In genomic region chr19:46786236-46787039, GRCh38 we compare ENCODE assay signal across 8 cellular contexts. TPM values are rescaled to one million over a fixed set of nuclear protein-coding genes. Genes with fewer than 3 reads are reported as not detected.
DNase-seq lines count a peak whose midpoint lies in the region; FAIRE-seq and TF ChIP-seq lines count a peak whose summit lies in the region.

No MANE protein-coding gene starts in this region.

- no peaks in the 10 kb centered on the region for H3K36me3 ChIP-seq in parathyroid adenoma (ENCODE audit: control insufficient read depth, insufficient read depth, low read length)
- H3K36me3 ChIP-seq in transverse colon, result peaks cover 0 to 14% (median 4%) of the 10 kb centered on the region in 4 donors

- peak overlapping the region; percentile 39 for H3K27ac Mint-ChIP-seq in glutamatergic neuron (ENCODE audit: unreplicated experiment)

- H3K79me2 ChIP-seq in parathyroid adenoma, result no peaks in the 10 kb centered on the region

- peaks cover 5% of the 10 kb centered on the region for H3K9me3 Mint-ChIP-seq in glutamatergic neuron (ENCODE audit: unreplicated experiment)

- H3K27ac ChIP-seq in parathyroid adenoma (peak overlapping the region; percentile 69), transverse colon (peak overlapping the region; percentile 93 to 96 (median 95))

- TF ChIP-seq EP300 in transverse colon (IDR thresholded peaks at IDR 0.05; ENCODE audit: low read depth), result peak; percentile 36

- WGBS in transverse colon (ENCODE audit: low coverage in 1 of 2), 2 donors, result 10% methylated on average over 20 of the region's 20 CpGs; no CpG with 5 or more reads in 1 of the 2 donors

- H3K4me2 ChIP-seq in parathyroid adenoma (ENCODE audit: low read length), result peak overlapping the region; percentile 63

- no peaks in the 10 kb centered on the region for H3K9me3 ChIP-seq in parathyroid adenoma (ENCODE audit: control insufficient read depth, low read length)
- H3K9me3 ChIP-seq in transverse colon, result no peaks in the 10 kb centered on the region

- TF ChIP-seq POLR2A in transverse colon (IDR thresholded peaks at IDR 0.05), result peak; percentile 72

- H2AFZ ChIP-seq in parathyroid adenoma, result peak overlapping the region; percentile 38

- H3K4me1 Mint-ChIP-seq in glutamatergic neuron (ENCODE audit: low read depth, unreplicated experiment), result peaks cover 4% of the 10 kb centered on the region

- no peak for FAIRE-seq in HTR-8/SVneo (lab: Jason Lieb, UNC)

- H3K4me3 ChIP-seq in GM12865 (ENCODE audit: low read depth, low read length), result peak overlapping the region; percentile 75
- H3K4me3 ChIP-seq in parathyroid adenoma (ENCODE audit: low read depth, low read length), result peak overlapping the region; percentile 41
- peak overlapping the region; percentile 36 to 87 (median 80) for H3K4me3 ChIP-seq in transverse colon

- peak overlapping the region; percentile 91 for H3K4me3 Mint-ChIP-seq in glutamatergic neuron (ENCODE audit: unreplicated experiment)

- in situ Hi-C loops in SK-MEL-5 (cut with HindIII; ENCODE audit: low pct_unique_long_range_greater_than_20kb, low sequenced_read_pairs) (no loop called here), transverse colon (cut with MboI; ENCODE audit: low pct_ligation_motif_present in 1 of 4, low pct_unique_long_range_greater_than_20kb in 1 of 4, low sequenced_read_pairs in 3 of 4) (no loop called here)

- no peaks in the 10 kb centered on the region for H3K27me3 ChIP-seq in parathyroid adenoma (ENCODE audit: control insufficient read depth, insufficient read depth, low read length)
- no peaks in the 10 kb centered on the region for H3K27me3 ChIP-seq in transverse colon

- peaks cover 3% of the 10 kb centered on the region for H3K27me3 Mint-ChIP-seq in glutamatergic neuron (ENCODE audit: unreplicated experiment)

- H3K36me3 Mint-ChIP-seq in glutamatergic neuron (ENCODE audit: unreplicated experiment), result no peaks in the 10 kb centered on the region

- DNase-seq in GM12865 (ENCODE audit: low read depth) (peak; percentile 83), HTR-8/SVneo (ENCODE audit: insufficient read length, low spot score) (peak; percentile 76), SK-MEL-5 (ENCODE audit: low read depth, low spot score) (peak; percentile 43), glutamatergic neuron (peak; percentile 37), transverse colon (peak; percentile 79), NCI-H146 treated with DMSO at 0.1 percent for 48 hours (lab: John Stamatoyannopoulos, UW; ENCODE audit: unreplicated experiment) (no peak)
- peak; percentile 80 for DNase-seq in activated gamma-delta T cell treated with anti-CD3 and anti-CD28 coated beads, Interleukin-2, amount 50 U/mL, for 16 hours (ENCODE audit: low read depth)

- no peak overlapping the region for H3K9ac ChIP-seq in parathyroid adenoma

- TF ChIP-seq CTCF in GM12865 (IDR thresholded peaks at IDR 0.05; ENCODE audit: insufficient read depth, low read depth, low read length, missing control alignments) (no peak), glutamatergic neuron (IDR thresholded peaks at IDR 0.05; ENCODE audit: partially characterized antibody, unreplicated experiment) (no peak), parathyroid adenoma (IDR thresholded peaks at IDR 0.05) (no peak), transverse colon (IDR thresholded peaks at IDR 0.05) (no peak)

- intact Hi-C loops in transverse colon (cut with DNase I; ENCODE audit: low total_unique reads), result no loop called here

- peaks cover 5% of the 10 kb centered on the region for H3K4me1 ChIP-seq in parathyroid adenoma
- H3K4me1 ChIP-seq in transverse colon, result peaks cover 2 to 39% (median 30%) of the 10 kb centered on the region in 4 donors

RNA-seq across cellular contexts. Expression of gene SLC1A5, which starts 2.0 kb away (rescaled TPM):
- total RNA-seq in SK-MEL-5 (2014; rRNA removed; shearing (Covaris generic)), result 90.2 and 105 TPM in 2 replicates
- polyA plus RNA-seq in SK-MEL-5 (2015; cell fraction: cytosol; rRNA removed), result 221 and 258 TPM in 2 replicates
- 61.7 and 70.8 TPM in 2 replicates for polyA plus RNA-seq in SK-MEL-5 (2015; cell fraction: nucleus; rRNA removed)
- total RNA-seq in glutamatergic neuron (ENCODE audit: unreplicated experiment), result 35.4 TPM
- 100 to 1,000 TPM in 1 of 4 donors, 10 to 100 TPM in 3; 19.8 to 104 (median 91.4) TPM for total RNA-seq in transverse colon

RNA-seq across cellular contexts. Expression of gene STRN4, which starts 40.2 kb away (rescaled TPM):
- 52.7 and 61.9 TPM in 2 replicates for total RNA-seq in SK-MEL-5 (2014; rRNA removed; shearing (Covaris generic))
- 107 and 144 TPM in 2 replicates for polyA plus RNA-seq in SK-MEL-5 (2015; cell fraction: cytosol; rRNA removed)
- 158 and 177 TPM in 2 replicates for polyA plus RNA-seq in SK-MEL-5 (2015; cell fraction: nucleus; rRNA removed)
- 117 TPM for total RNA-seq in glutamatergic neuron (ENCODE audit: unreplicated experiment)
- 100 to 1,000 TPM in 3 of 4 donors, 10 to 100 TPM in 1; 81.6 to 306 (median 174) TPM for total RNA-seq in transverse colon

RNA-seq across cellular contexts. Expression of gene FKRP, which starts 40.6 kb away (rescaled TPM):
- 10.3 and 11.3 TPM in 2 replicates for total RNA-seq in SK-MEL-5 (2014; rRNA removed; shearing (Covaris generic))
- polyA plus RNA-seq in SK-MEL-5 (2015; cell fraction: cytosol; rRNA removed), result 25.0 and 25.4 TPM in 2 replicates
- 63.1 and 65.4 TPM in 2 replicates for polyA plus RNA-seq in SK-MEL-5 (2015; cell fraction: nucleus; rRNA removed)
- 46.6 TPM for total RNA-seq in glutamatergic neuron (ENCODE audit: unreplicated experiment)
- total RNA-seq in transverse colon, result 10 to 100 TPM in 3 of 4 donors, 1 to 10 TPM in 1; 9.7 to 16.1 (median 11.8) TPM
